ENCODE assay signal across 20 cellular contexts in genomic region chr2:119755906-119756305, GRCh38.
"Had no signal": no experiment of that assay in that cellular context is flagged by ENCODE, and none has a peak within 500 bp of the region (broad histone marks: within the 10 kb centered on the region; RNA-seq: fewer than 3 reads in every experiment).

No MANE protein-coding gene starts in this region.

- H3K27ac Mint-ChIP-seq: nephron; stimulated activated memory B cell treated with anti-CD40 and anti-IgM and Interleukin-4, amounts not matched to agents 10 μg/mL and 1 μg/mL and 100 μg/mL, for 72 hours had no signal

- H3K36me3 Mint-ChIP-seq: naive B cell; stimulated activated memory B cell treated with anti-CD40 and anti-IgM and Interleukin-4, amounts not matched to agents 10 μg/mL and 1 μg/mL and 100 μg/mL, for 72 hours had no signal

- H3K27me3 Mint-ChIP-seq: naive B cell; stimulated activated memory B cell treated with anti-CD40 and anti-IgM and Interleukin-4, amounts not matched to agents 10 μg/mL and 1 μg/mL and 100 μg/mL, for 72 hours; stimulated activated naive CD8-positive, alpha-beta T cell treated with anti-CD3 and anti-CD28 coated beads, Interleukin-15, Interleukin-2, amounts not matched to agents 100 ng/mL and 50 ng/mL, for 24 hours had no signal

- H3K4me1 ChIP-seq: colonic mucosa, prostate gland, testis had no signal

- ATAC-seq: heart left ventricle; stimulated activated memory B cell treated with anti-CD40 and anti-IgM and Interleukin-4, amounts not matched to agents 10 μg/mL and 1 μg/mL and 100 μg/mL, for 72 hours had no signal

- H3K4me3 Mint-ChIP-seq: nephron; stimulated activated memory B cell treated with anti-CD40 and anti-IgM and Interleukin-4, amounts not matched to agents 10 μg/mL and 1 μg/mL and 100 μg/mL, for 72 hours; stimulated activated naive CD8-positive, alpha-beta T cell treated with anti-CD3 and anti-CD28 coated beads, Interleukin-15, Interleukin-2, amounts not matched to agents 100 ng/mL and 50 ng/mL, for 24 hours had no signal

- H3K9me3 ChIP-seq: colonic mucosa, heart left ventricle, pancreas, prostate gland, right lobe of liver, testis, tibial nerve had no signal

- DNase-seq: colonic mucosa; dermis blood vessel endothelial cell; erythroblast; foreskin melanocyte; heart left ventricle; hippocampal formation; kidney glomerular epithelial cell; midbrain; naive B cell; occipital lobe; pancreas; retina; right lobe of liver; stimulated activated CD4-positive, alpha-beta T cell treated with anti-CD3 and anti-CD28 coated beads, Interleukin-4, amount 100 ng/mL, for 24 hours; testis had no signal

- H3K27me3 ChIP-seq: colonic mucosa, heart left ventricle, pancreas, right lobe of liver, testis, tibial nerve had no signal

- H3K27ac ChIP-seq: colonic mucosa, prostate gland, testis, tibial nerve had no signal

- H3K4me3 ChIP-seq: colonic mucosa, heart left ventricle, pancreas, prostate gland, right lobe of liver, testis, tibial nerve had no signal

- H3K36me3 ChIP-seq: colonic mucosa, heart left ventricle, pancreas, prostate gland, right lobe of liver, tibial nerve had no signal

- H3K9me3 Mint-ChIP-seq: naive B cell; nephron; stimulated activated memory B cell treated with anti-CD40 and anti-IgM and Interleukin-4, amounts not matched to agents 10 μg/mL and 1 μg/mL and 100 μg/mL, for 72 hours; stimulated activated naive CD8-positive, alpha-beta T cell treated with anti-CD3 and anti-CD28 coated beads, Interleukin-15, Interleukin-2, amounts not matched to agents 100 ng/mL and 50 ng/mL, for 24 hours had no signal
